ENCODE assay signal across 9 cellular contexts in genomic region chr12:124466200-124467128, GRCh38.
DNase-seq lines count a peak whose midpoint lies in the region; ATAC-seq, FAIRE-seq and TF ChIP-seq lines count a peak whose summit lies in the region.
"Had no signal": no experiment of that assay in that cellular context is flagged by ENCODE, and none has a peak within 500 bp of the region (broad histone marks: within the 10 kb centered on the region; RNA-seq: fewer than 3 reads in every experiment).

No MANE protein-coding gene starts in this region.

- DNase-seq in GM12892 (ENCODE audit: insufficient read length): peak; percentile 92
- DNase-seq in NOMO-1 (lab: John Stamatoyannopoulos, UW; ENCODE audit: unreplicated experiment in 2 of 2): peak; percentile 90 to 97
- DNase-seq in activated T-cell treated with anti-CD3 and anti-CD28 coated beads for 1 hour (ENCODE audit: low read depth): peak; percentile 77
- peak; percentile 62 to 85 (median 85) for DNase-seq in right cardiac atrium
- peak; percentile 85 to 89 for DNase-seq in stimulated activated CD8-positive, alpha-beta memory T cell treated with anti-CD3 and anti-CD28 coated beads, Interleukin-15, amount 100 ng/mL, for 48 hours (ENCODE audit: low read depth in 2 of 2)
- no peak for DNase-seq in NCI-H128 (lab: John Stamatoyannopoulos, UW; ENCODE audit: unreplicated experiment)
- no peak for DNase-seq in GM03348 (ENCODE audit: low spot score)

- ATAC-seq in HG02571 (IDR thresholded peaks at IDR 0.05; ENCODE audit: unreplicated experiment) (peak; percentile 90), right cardiac atrium (peak; percentile 60 to 77)

- H3K4me1 ChIP-seq in right cardiac atrium (ENCODE audit: control insufficient read depth, insufficient read depth, low read length): peaks cover 3% of the 10 kb centered on the region

- intact Hi-C loops in right cardiac atrium (cut with DNase I): no loop called here

- peak; percentile 60; the same call in 1 of the 2 replicates for TF ChIP-seq POLR2A in GM12892 (IDR thresholded peaks at IDR 0.05; ENCODE audit: low read depth, low read length)

- WGBS in right cardiac atrium: 58% methylated on average over 31 of the region's 31 CpGs

- no peaks in the 10 kb centered on the region for H3K9me3 ChIP-seq in right cardiac atrium (ENCODE audit: control insufficient read depth, low read length)
- H3K9me3 ChIP-seq: tibial artery had no signal

- H3K27me3 ChIP-seq in right cardiac atrium (ENCODE audit: control insufficient read depth, insufficient read depth): no peaks in the 10 kb centered on the region
- H3K27me3 ChIP-seq: tibial artery had no signal

- no peak overlapping the region for H3K4me3 ChIP-seq in right cardiac atrium (ENCODE audit: low read length)
- H3K4me3 ChIP-seq: tibial artery had no signal

- no peak overlapping the region for H3K27ac ChIP-seq in right cardiac atrium (ENCODE audit: low read length)
- H3K27ac ChIP-seq: tibial artery had no signal

- peak; percentile 93 for FAIRE-seq in GM12892 (lab: Jason Lieb, UNC)

Comparison
In these comparisons a context has a peak if more than half of its experiments do, and no peak if none do; other contexts are left out.
1. DNase-seq: peak in GM12892 (single experiment), NOMO-1 (2 of 2), activated T-cell treated with anti-CD3 and anti-CD28 coated beads for 1 hour (single experiment), right cardiac atrium (3 of 3) and stimulated activated CD8-positive, alpha-beta memory T cell treated with anti-CD3 and anti-CD28 coated beads, Interleukin-15, amount 100 ng/mL, for 48 hours (2 of 2); none in NCI-H128 (single experiment) and GM03348 (single experiment).